ENCODE assay signal across 27 cellular contexts in the genomic region with DNA sequence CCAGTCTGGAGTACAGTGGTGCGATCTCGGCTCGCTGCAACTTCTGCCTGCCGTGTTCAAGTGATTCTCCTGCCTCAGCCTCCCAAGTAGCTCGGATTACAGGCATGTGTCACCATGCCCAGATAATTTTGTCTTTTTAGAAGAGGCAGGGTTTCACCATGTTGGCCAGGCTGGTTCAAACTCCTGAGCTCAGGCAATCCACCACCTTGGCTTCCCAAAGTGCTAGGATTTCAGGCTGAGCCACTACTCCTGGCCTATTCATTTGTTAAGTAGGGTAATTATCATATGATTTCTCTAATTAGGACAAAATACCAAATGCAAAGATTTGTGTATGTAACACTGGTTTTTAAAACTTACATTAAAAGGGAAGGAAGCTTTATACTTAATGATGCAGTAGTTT.
"Had no signal": no experiment of that assay in that cellular context is flagged by ENCODE, and none has a peak within 500 bp of the region (broad histone marks: within the 10 kb centered on the region; RNA-seq: fewer than 3 reads in every experiment).

No MANE protein-coding gene starts in this region.

- H3K4me1 ChIP-seq: esophagus squamous epithelium, heart right ventricle, psoas muscle, sigmoid colon, stomach, thyroid gland, vagina had no signal

- FAIRE-seq: endometrium, kidney had no signal

- H3K9me3 ChIP-seq: heart right ventricle, ovary, psoas muscle, sigmoid colon, stomach, thyroid gland, vagina had no signal

- H3K27ac ChIP-seq: esophagus squamous epithelium, heart right ventricle, ovary, psoas muscle, sigmoid colon, stomach, thyroid gland, vagina had no signal

- H3K27me3 ChIP-seq: esophagus squamous epithelium, heart right ventricle, ovary, sigmoid colon, stomach, thyroid gland, vagina had no signal

- ATAC-seq: heart right ventricle; left lobe of liver; natural killer cell; psoas muscle; right cardiac atrium; stimulated activated effector memory CD8-positive, alpha-beta T cell treated with anti-CD3 and anti-CD28 coated beads, Interleukin-12 subunit alpha, Interleukin-12 subunit beta, amount 100 ng/mL, for 72 hours had no signal

- DNase-seq: dermis blood vessel endothelial cell; effector memory CD4-positive, alpha-beta T cell; erythroblast; esophagus squamous epithelium; foreskin melanocyte; glutamatergic neuron; heart right ventricle; hippocampal formation; kidney; natural killer cell; occipital lobe; ovary; posterior cingulate gyrus; psoas muscle; right cardiac atrium; sigmoid colon; stimulated activated CD4-positive, alpha-beta T cell treated with anti-CD3 and anti-CD28 coated beads, Interleukin-2, amount 100 ng/mL, for 24 hours; stimulated activated CD4-positive, alpha-beta T cell treated with anti-CD3 and anti-CD28 coated beads, Interleukin-4, amount 100 ng/mL, for 24 hours; stimulated activated naive CD4-positive, alpha-beta T cell treated with Interleukin-2 at 50 U/mL for 16 hours; stomach; thyroid gland; trophoblast cell had no signal

- H3K4me3 ChIP-seq: esophagus squamous epithelium, heart right ventricle, lung, ovary, psoas muscle, sigmoid colon, stomach, thyroid gland, vagina had no signal

- H3K36me3 ChIP-seq: esophagus squamous epithelium, heart right ventricle, ovary, sigmoid colon, stomach, thyroid gland, vagina had no signal
